8 cellular contexts compared by ENCODE assay signal in the genomic region with DNA sequence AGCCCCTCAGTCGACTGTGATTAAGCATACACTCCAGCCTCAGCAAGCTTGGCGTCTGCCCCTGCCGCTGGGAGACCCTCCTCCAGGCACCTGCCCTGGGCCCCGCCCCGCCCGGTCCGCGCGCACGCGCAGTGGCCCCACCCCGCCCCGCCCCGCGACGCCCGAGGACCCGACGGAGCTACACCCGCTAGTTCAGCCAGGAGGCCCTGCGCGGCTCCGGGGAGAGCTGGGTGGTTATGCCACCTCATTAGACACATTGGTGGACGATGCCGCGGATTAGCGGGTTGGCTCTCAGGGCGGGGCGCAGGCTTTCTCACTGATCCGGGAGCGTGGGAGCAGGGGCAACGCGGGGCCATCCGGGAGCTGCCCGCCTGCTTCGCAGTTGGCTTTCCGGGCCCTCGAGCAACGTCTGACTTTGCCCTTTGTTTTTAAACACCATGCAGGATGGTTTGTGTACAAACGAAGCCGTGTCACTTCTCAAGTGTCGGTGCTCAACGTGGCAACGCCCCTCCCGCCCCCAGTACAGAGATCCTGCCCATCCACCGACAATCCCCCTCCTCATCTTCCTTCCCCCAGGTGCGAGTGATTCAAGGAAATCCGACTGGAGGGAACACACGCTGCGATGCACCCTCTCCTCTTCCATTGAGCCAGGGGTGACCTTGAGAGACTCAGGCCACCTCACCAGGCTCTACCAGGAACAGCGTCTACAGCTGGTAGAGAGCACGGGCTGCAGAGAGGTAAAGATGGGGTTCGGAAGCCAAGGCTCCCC.
DNase-seq lines count a peak whose midpoint lies in the region; ATAC-seq and TF ChIP-seq lines count a peak whose summit lies in the region.

No MANE protein-coding gene starts in this region.

- no peak overlapping the region for H4K8ac ChIP-seq in H9 (replicated peaks; ENCODE audit: insufficient read length, low read depth, low read length)

- H4K5ac ChIP-seq in H9 (ENCODE audit: insufficient read length, low read depth, low read length) = no peak overlapping the region

- no peaks in the 10 kb centered on the region for H3K79me2 ChIP-seq in H9 (ENCODE audit: insufficient read depth, low read length)

- peak; percentile 82 for ATAC-seq in esophagus mucosa
- ATAC-seq in natural killer cell treated with Interleukin-12 subunit alpha and Interleukin-12 subunit beta and Interleukin-15 and Interleukin-18, amount 100 ng/mL, for 72 hours = peak; percentile 90 to 92
- peak; percentile 77 for ATAC-seq in stimulated activated memory B cell treated with anti-CD40 and anti-IgM and Interleukin-4, amounts not matched to agents 10 μg/mL and 1 μg/mL and 100 μg/mL, for 72 hours
- ATAC-seq in HG02610 (IDR thresholded peaks at IDR 0.05; ENCODE audit: unreplicated experiment) = no peak

- H3K79me1 ChIP-seq in H9 (ENCODE audit: insufficient read depth, low read depth, low read length, poor library complexity, severe bottlenecking) = no peaks in the 10 kb centered on the region

- H2BK12ac ChIP-seq in H9 (ENCODE audit: insufficient read length, low read depth, low read length) = no peak overlapping the region

- no peak overlapping the region for H3K56ac ChIP-seq in H9 (ENCODE audit: insufficient read length, low read depth, low read length)

- peak overlapping the region in 2 of 3 experiments; percentile 32 to 82; a peak in 3 of 7 replicates for H3K27ac Mint-ChIP-seq in H9
- H3K27ac Mint-ChIP-seq in natural killer cell treated with Interleukin-12 subunit alpha and Interleukin-12 subunit beta and Interleukin-15 and Interleukin-18, amount 100 ng/mL, for 72 hours = peak overlapping the region in 1 of 2 donors; percentile 65
- H3K27ac Mint-ChIP-seq in stimulated activated memory B cell treated with anti-CD40 and anti-IgM and Interleukin-4, amounts not matched to agents 10 μg/mL and 1 μg/mL and 100 μg/mL, for 72 hours = no peak overlapping the region

- peaks cover 13 to 22% of the 10 kb centered on the region in 2 experiments for H3K4me1 Mint-ChIP-seq in H9
- H3K4me1 Mint-ChIP-seq in natural killer cell treated with Interleukin-12 subunit alpha and Interleukin-12 subunit beta and Interleukin-15 and Interleukin-18, amount 100 ng/mL, for 72 hours (ENCODE audit: low read depth in 2 of 2) = peaks cover 7 to 13% of the 10 kb centered on the region in 2 donors
- peaks cover 17% of the 10 kb centered on the region for H3K4me1 Mint-ChIP-seq in stimulated activated memory B cell treated with anti-CD40 and anti-IgM and Interleukin-4, amounts not matched to agents 10 μg/mL and 1 μg/mL and 100 μg/mL, for 72 hours

- no peak for TF ChIP-seq CTCF in BE2C (IDR thresholded peaks at IDR 0.05; ENCODE audit: low read depth, low read length)
- TF ChIP-seq CTCF in H9 (conservative IDR thresholded peaks at IDR 0.05) = no peak

- no peak overlapping the region for H2AK5ac ChIP-seq in H9 (ENCODE audit: insufficient read length, low read length)

- H3K18ac ChIP-seq in H9 (ENCODE audit: insufficient read length, low read depth, low read length) = no peak overlapping the region

- H3K9me3 Mint-ChIP-seq in H9 = peaks cover 7 to 13% of the 10 kb centered on the region in 2 experiments
- no peaks in the 10 kb centered on the region for H3K9me3 Mint-ChIP-seq in natural killer cell treated with Interleukin-12 subunit alpha and Interleukin-12 subunit beta and Interleukin-15 and Interleukin-18, amount 100 ng/mL, for 72 hours
- H3K9me3 Mint-ChIP-seq in stimulated activated memory B cell treated with anti-CD40 and anti-IgM and Interleukin-4, amounts not matched to agents 10 μg/mL and 1 μg/mL and 100 μg/mL, for 72 hours = peaks cover 3% of the 10 kb centered on the region

- H3K4me3 Mint-ChIP-seq in H9 = peak overlapping the region; percentile 63 to 82
- H3K4me3 Mint-ChIP-seq in natural killer cell treated with Interleukin-12 subunit alpha and Interleukin-12 subunit beta and Interleukin-15 and Interleukin-18, amount 100 ng/mL, for 72 hours = peak overlapping the region; percentile 79
- peak overlapping the region; percentile 64 for H3K4me3 Mint-ChIP-seq in stimulated activated memory B cell treated with anti-CD40 and anti-IgM and Interleukin-4, amounts not matched to agents 10 μg/mL and 1 μg/mL and 100 μg/mL, for 72 hours

- H3K4me1 ChIP-seq in BE2C = peaks cover 3% of the 10 kb centered on the region
- no peaks in the 10 kb centered on the region; the same call in 1 of the 2 replicates for H3K4me1 ChIP-seq in H9 (ENCODE audit: insufficient read depth, low read length)

- DNase-seq in BE2C (peak; percentile 70), H9 (peak; percentile 88), NCI-H774 (lab: John Stamatoyannopoulos, UW) (peak; percentile 20)
- peak; percentile 79 to 82 for DNase-seq in activated T-cell treated with anti-CD3 and anti-CD28 coated beads, Interleukin-2, amount 50 U/mL, for 48 hours
- peak; percentile 72 for DNase-seq in natural killer cell treated with Interleukin-12 subunit alpha and Interleukin-12 subunit beta and Interleukin-15 and Interleukin-18, amount 100 ng/mL, for 72 hours (ENCODE audit: low spot score)

- no peak overlapping the region for H3K9ac ChIP-seq in H9 (ENCODE audit: extremely low read depth, insufficient read length, low read length)

- no peak overlapping the region for H3K27ac ChIP-seq in H9 (ENCODE audit: insufficient read length, low read depth, low read length)

- no peaks in the 10 kb centered on the region for H4K20me1 ChIP-seq in H9 (ENCODE audit: control insufficient read depth, insufficient read depth, insufficient read length)

- H4K91ac ChIP-seq in H9 (ENCODE audit: insufficient read length, low read depth, low read length) = no peak overlapping the region

- no peak overlapping the region for H3T11ph ChIP-seq in H9 (ENCODE audit: low read length)

- H2BK120ac ChIP-seq in H9 (ENCODE audit: low read depth, low read length, poor library complexity, severe bottlenecking) = no peak overlapping the region

- H3K27me3 Mint-ChIP-seq in H9 (ENCODE audit: low read depth) = peaks cover 24% of the 10 kb centered on the region
- no peaks in the 10 kb centered on the region for H3K27me3 Mint-ChIP-seq in natural killer cell treated with Interleukin-12 subunit alpha and Interleukin-12 subunit beta and Interleukin-15 and Interleukin-18, amount 100 ng/mL, for 72 hours
- peaks cover 51% of the 10 kb centered on the region for H3K27me3 Mint-ChIP-seq in stimulated activated memory B cell treated with anti-CD40 and anti-IgM and Interleukin-4, amounts not matched to agents 10 μg/mL and 1 μg/mL and 100 μg/mL, for 72 hours

- H3K36me3 ChIP-seq in BE2C = no peaks in the 10 kb centered on the region

- H3K23ac ChIP-seq in H9 (ENCODE audit: insufficient read length, low read depth, low read length) = no peak overlapping the region

- no peak overlapping the region for H3K4ac ChIP-seq in H9 (ENCODE audit: low read depth, low read length)

- H2BK5ac ChIP-seq in H9 (ENCODE audit: insufficient read length, low read length) = no peak overlapping the region

- H3K9me3 ChIP-seq in BE2C = peaks cover 4% of the 10 kb centered on the region; the same call in 1 of the 2 replicates
- H3K9me3 ChIP-seq in H9 (ENCODE audit: control insufficient read depth, low read depth, low read length) = no peaks in the 10 kb centered on the region

- whole genome bisulfite sequencing in H9 (ENCODE audit: extremely low coverage, insufficient read length, low lambda C conversion rate) = no CpG with 5 or more reads among the region's 53 CpGs

- peaks cover 6 to 8% (median 7%) of the 10 kb centered on the region in 3 experiments; a peak in 5 of 7 replicates for H3K36me3 Mint-ChIP-seq in H9 (ENCODE audit: insufficient read depth in 1 of 3, low read depth in 3 of 3)
- no peaks in the 10 kb centered on the region for H3K36me3 Mint-ChIP-seq in natural killer cell treated with Interleukin-12 subunit alpha and Interleukin-12 subunit beta and Interleukin-15 and Interleukin-18, amount 100 ng/mL, for 72 hours
- no peaks in the 10 kb centered on the region for H3K36me3 Mint-ChIP-seq in stimulated activated memory B cell treated with anti-CD40 and anti-IgM and Interleukin-4, amounts not matched to agents 10 μg/mL and 1 μg/mL and 100 μg/mL, for 72 hours

- peak overlapping the region; percentile 77; the same call in 1 of the 2 replicates for H3K14ac ChIP-seq in H9 (ENCODE audit: insufficient read depth, low read length)

- H2BK15ac ChIP-seq in H9 (ENCODE audit: low read depth, low read length) = no peak overlapping the region

- peaks cover 10% of the 10 kb centered on the region for H3K23me2 ChIP-seq in H9 (ENCODE audit: insufficient read length, low read depth, low read length, poor library complexity, severe bottlenecking)

- no peak overlapping the region for H2BK20ac ChIP-seq in H9 (ENCODE audit: low read depth, low read length, poor library complexity, severe bottlenecking)

- H2AFZ ChIP-seq in H9 (ENCODE audit: low read length) = peak overlapping the region; percentile 5

- H3K4me2 ChIP-seq in H9 (ENCODE audit: insufficient read depth, insufficient read length, low read length) = peak overlapping the region; percentile 51

- peak overlapping the region; percentile 50 for H3K4me3 ChIP-seq in BE2C (ENCODE audit: low read depth, low read length)

- H3K27me3 ChIP-seq in BE2C = no peaks in the 10 kb centered on the region
- peaks cover 5% of the 10 kb centered on the region; the same call in 1 of the 2 replicates for H3K27me3 ChIP-seq in H9 (ENCODE audit: insufficient read depth, low read length)

Comparison
In these comparisons a context has a peak if more than half of its experiments do, and no peak if none do; other contexts are left out.
1. DNase-seq: peak in every context shown above with its lines; median percentile 88 in H9; 80 in activated T-cell treated with anti-CD3 and anti-CD28 coated beads, Interleukin-2, amount 50 U/mL, for 48 hours; 72 in natural killer cell treated with Interleukin-12 subunit alpha and Interleukin-12 subunit beta and Interleukin-15 and Interleukin-18, amount 100 ng/mL, for 72 hours; 70 in BE2C; 20 in NCI-H774.